ENCODE assay signal across 14 cellular contexts in genomic region chr12:91179315-91179714, GRCh38. TPM values are rescaled to one million over a fixed set of nuclear protein-coding genes. Genes with fewer than 3 reads are reported as not detected.
DNase-seq lines count a peak whose midpoint lies in the region; FAIRE-seq and TF ChIP-seq lines count a peak whose summit lies in the region.
"Had no signal": no experiment of that assay in that cellular context is flagged by ENCODE, and none has a peak within 500 bp of the region (broad histone marks: within the 10 kb centered on the region; RNA-seq: fewer than 3 reads in every experiment).

No MANE protein-coding gene starts in this region.

- H3K9ac ChIP-seq in endothelial cell of umbilical vein (replicated peaks; ENCODE audit: extremely low read depth, insufficient read depth, low read length) (no peak overlapping the region), kidney (ENCODE audit: low read length in 2 of 2) (no peak overlapping the region), smooth muscle cell (ENCODE audit: low read depth) (peak overlapping the region; percentile 70)

- no peaks in the 10 kb centered on the region for H3K79me2 ChIP-seq in endothelial cell of umbilical vein (ENCODE audit: control insufficient read depth, insufficient read depth, low read length)
- H3K79me2 ChIP-seq in smooth muscle cell (ENCODE audit: low read depth): peaks cover 80% of the 10 kb centered on the region

- WGBS in smooth muscle cell (ENCODE audit: low lambda C conversion rate): 51% methylated on average over 7 of the region's 7 CpGs

- H3K9me3 Mint-ChIP-seq in activated T-helper 1 cell treated with anti-CD3 and anti-CD28 coated beads, Interleukin-12 subunit alpha, Interleukin-12 subunit beta, Interleukin-2, Interleukin-4 antibody, amounts not matched to agents 30 ng/mL and 10 ng/mL and 1 ng/mL, durations not matched to agents 14 hours and 24 hours and 36 hours: no peaks in the 10 kb centered on the region
- H3K9me3 Mint-ChIP-seq: activated naive CD4-positive, alpha-beta T cell treated with anti-CD3 and anti-CD28 coated beads for 36 hours had no signal

- intact Hi-C loops in endothelial cell of umbilical vein (cut with micrococcal nuclease): loop anchor here (2.0 kb wide), 1 partner anchor 175 kb away; no protein-coding TSS in a partner anchor
- intact Hi-C loops in kidney (cut with DNase I): loop anchor here (10.0 kb wide), 1 partner anchor 145 kb away; no protein-coding TSS in a partner anchor
- intact Hi-C loops in activated T-helper 1 cell treated with anti-CD3 and anti-CD28 coated beads, Interleukin-12 subunit alpha, Interleukin-12 subunit beta, Interleukin-2, Interleukin-4 antibody, amounts not matched to agents 30 ng/mL and 10 ng/mL and 1 ng/mL, durations not matched to agents 14 hours and 24 hours and 36 hours (cut with micrococcal nuclease): no loop called here

- peaks cover 10% of the 10 kb centered on the region for H3K4me1 ChIP-seq in endothelial cell of umbilical vein (ENCODE audit: control insufficient read depth, extremely low read depth, insufficient read depth, low read length)
- no peaks in the 10 kb centered on the region for H3K4me1 ChIP-seq in kidney (ENCODE audit: control insufficient read depth in 1 of 2, insufficient read depth in 1 of 2, low read depth in 1 of 2, low read length in 2 of 2)
- H3K4me1 ChIP-seq in smooth muscle cell (ENCODE audit: low read depth): peaks cover 34% of the 10 kb centered on the region

- POLR2A ChIA-PET in endothelial cell of umbilical vein (lab: Charles Lee): no interaction called here

- CTCF ChIA-PET in endothelial cell of umbilical vein (lab: Charles Lee): interaction anchor here (1.5 to 8.9 kb wide), 4 partner anchors 11 to 147 kb away, joined by 3 to 107 read pairs (median 10); no protein-coding TSS in a partner anchor

- no peak overlapping the region for H3K4me3 ChIP-seq in endothelial cell of umbilical vein (replicated peaks in 1 of 3; ENCODE audit: insufficient read depth in 1 of 3, low read depth in 1 of 3, low read length in 3 of 3)
- peak overlapping the region; percentile 16 to 30 for H3K4me3 ChIP-seq in kidney (ENCODE audit: low read length in 2 of 2)
- peak overlapping the region; percentile 58 for H3K4me3 ChIP-seq in smooth muscle cell

- no peak overlapping the region for H3K4me3 Mint-ChIP-seq in activated T-helper 1 cell treated with anti-CD3 and anti-CD28 coated beads, Interleukin-12 subunit alpha, Interleukin-12 subunit beta, Interleukin-2, Interleukin-4 antibody, amounts not matched to agents 30 ng/mL and 10 ng/mL and 1 ng/mL, durations not matched to agents 14 hours and 24 hours and 36 hours
- H3K4me3 Mint-ChIP-seq: activated naive CD4-positive, alpha-beta T cell treated with anti-CD3 and anti-CD28 coated beads for 36 hours had no signal

- H3K27me3 ChIP-seq in endothelial cell of umbilical vein (ENCODE audit: control insufficient read depth in 2 of 2, insufficient read depth in 2 of 2, low read length in 2 of 2): no peaks in the 10 kb centered on the region
- H3K27me3 ChIP-seq in smooth muscle cell (ENCODE audit: low read depth): no peaks in the 10 kb centered on the region

- H4K20me1 ChIP-seq in endothelial cell of umbilical vein (replicated peaks; ENCODE audit: control insufficient read depth, extremely low read depth, insufficient read depth, low read length) (no peaks in the 10 kb centered on the region), smooth muscle cell (ENCODE audit: low read depth) (no peaks in the 10 kb centered on the region)

- H3K9me1 ChIP-seq in endothelial cell of umbilical vein (replicated peaks; ENCODE audit: control insufficient read depth, extremely low read depth, insufficient read depth, low read length): no peaks in the 10 kb centered on the region

- H2AFZ ChIP-seq in endothelial cell of umbilical vein (ENCODE audit: low read depth, low read length) (peak overlapping the region; percentile 89), smooth muscle cell (ENCODE audit: low read depth) (no peak overlapping the region)

- peaks cover 28% of the 10 kb centered on the region for H3F3A ChIP-seq in smooth muscle cell (ENCODE audit: low read depth)

- H3K27ac Mint-ChIP-seq in activated T-helper 1 cell treated with anti-CD3 and anti-CD28 coated beads, Interleukin-12 subunit alpha, Interleukin-12 subunit beta, Interleukin-2, Interleukin-4 antibody, amounts not matched to agents 30 ng/mL and 10 ng/mL and 1 ng/mL, durations not matched to agents 14 hours and 24 hours and 36 hours: no peak overlapping the region
- H3K27ac Mint-ChIP-seq: activated naive CD4-positive, alpha-beta T cell treated with anti-CD3 and anti-CD28 coated beads for 36 hours had no signal

- FAIRE-seq in endothelial cell of umbilical vein (lab: Jason Lieb, UNC): no peak
- FAIRE-seq in kidney (lab: Jason Lieb, UNC): no peak
- FAIRE-seq: G401.6 had no signal

- H3K4me2 ChIP-seq in endothelial cell of umbilical vein (ENCODE audit: insufficient read depth, low read length) (no peak overlapping the region), smooth muscle cell (peak overlapping the region; percentile 90)

- no peaks in the 10 kb centered on the region for H3K4me1 Mint-ChIP-seq in activated T-helper 1 cell treated with anti-CD3 and anti-CD28 coated beads, Interleukin-12 subunit alpha, Interleukin-12 subunit beta, Interleukin-2, Interleukin-4 antibody, amounts not matched to agents 30 ng/mL and 10 ng/mL and 1 ng/mL, durations not matched to agents 14 hours and 24 hours and 36 hours (ENCODE audit: low read depth)

- H3K9me3 ChIP-seq in endothelial cell of umbilical vein (replicated peaks; ENCODE audit: control insufficient read depth, insufficient read depth, low read length) (no peaks in the 10 kb centered on the region), kidney (ENCODE audit: control insufficient read depth in 1 of 2, low read length in 2 of 2) (no peaks in the 10 kb centered on the region), smooth muscle cell (replicated peaks; ENCODE audit: low read depth) (no peaks in the 10 kb centered on the region)

- no TSS peak for BruUV-seq in endothelial cell of umbilical vein (replicated peaks; lab: Mats Ljungman, UMichigan)

- H3K27ac ChIP-seq in endothelial cell of umbilical vein (ENCODE audit: insufficient read depth, low read depth, low read length) (no peak overlapping the region), kidney (ENCODE audit: low read depth in 2 of 2, low read length in 2 of 2) (peak overlapping the region in 1 of 2 donors; percentile 44), smooth muscle cell (ENCODE audit: low read depth) (peak overlapping the region; percentile 91)

- TF ChIP-seq CTCF in endothelial cell of umbilical vein (IDR thresholded peaks at IDR 0.05; ENCODE audit: extremely low read depth in 1 of 2, insufficient read depth in 1 of 2, low read depth in 1 of 2, low read length in 2 of 2) (no peak), kidney (IDR thresholded peaks at IDR 0.05; ENCODE audit: borderline replicate concordance, extremely low read depth, insufficient read depth) (no peak), smooth muscle cell (IDR thresholded peaks at IDR 0.05; ENCODE audit: borderline replicate concordance, insufficient read depth, poor library complexity, severe bottlenecking) (no peak)

- H3K36me3 Mint-ChIP-seq in activated T-helper 1 cell treated with anti-CD3 and anti-CD28 coated beads, Interleukin-12 subunit alpha, Interleukin-12 subunit beta, Interleukin-2, Interleukin-4 antibody, amounts not matched to agents 30 ng/mL and 10 ng/mL and 1 ng/mL, durations not matched to agents 14 hours and 24 hours and 36 hours (ENCODE audit: low read depth): no peaks in the 10 kb centered on the region

- no peaks in the 10 kb centered on the region for H3K27me3 Mint-ChIP-seq in activated T-helper 1 cell treated with anti-CD3 and anti-CD28 coated beads, Interleukin-12 subunit alpha, Interleukin-12 subunit beta, Interleukin-2, Interleukin-4 antibody, amounts not matched to agents 30 ng/mL and 10 ng/mL and 1 ng/mL, durations not matched to agents 14 hours and 24 hours and 36 hours (ENCODE audit: insufficient read depth)

- peak; percentile 75 for DNase-seq in HCEC 1CT
- DNase-seq in endothelial cell of umbilical vein (ENCODE audit: low read depth, low spot score): no peak
- DNase-seq in kidney: no peak
- DNase-seq in smooth muscle cell (lab: John Stamatoyannopoulos, UW; ENCODE audit: unreplicated experiment): no peak
- DNase-seq in activated CD4-positive, CD25-positive, alpha-beta regulatory T cell (lab: John Stamatoyannopoulos, UW): no peak
- no peak for DNase-seq in activated T-helper 1 cell treated with anti-CD3 and anti-CD28 coated beads, Interleukin-12 subunit alpha, Interleukin-12 subunit beta, Interleukin-2, Interleukin-4 antibody, amounts not matched to agents 30 ng/mL and 10 ng/mL and 1 ng/mL, durations not matched to agents 14 hours and 24 hours and 36 hours (ENCODE audit: low spot score)
- no peak for DNase-seq in NCI-H2029 treated with DMSO at 0.1 percent for 48 hours (lab: John Stamatoyannopoulos, UW)
- no peak for DNase-seq in GOT3 (lab: John Stamatoyannopoulos, UW)
- DNase-seq: activated CD4-positive, alpha-beta T cell treated with anti-CD3 and anti-CD28 coated beads, Interleukin-2, amount 50 U/mL, for 4 hours; activated naive CD4-positive, alpha-beta T cell treated with anti-CD3 and anti-CD28 coated beads for 36 hours; C1 segment of cervical spinal cord; cortex of kidney; NCI-H2081 had no signal

- no peak for TF ChIP-seq POLR2A in endothelial cell of umbilical vein (IDR thresholded peaks at IDR 0.05; ENCODE audit: low read depth, low read length)

- dilution Hi-C loops in endothelial cell of umbilical vein (cut with MboI; ENCODE audit: extremely low pct_ligation_motif_present, low sequenced_read_pairs): no loop called here

- H3K36me3 ChIP-seq in endothelial cell of umbilical vein (ENCODE audit: control insufficient read depth in 2 of 2, extremely low read depth in 1 of 2, insufficient read depth in 2 of 2, low read length in 2 of 2): no peaks in the 10 kb centered on the region
- no peaks in the 10 kb centered on the region for H3K36me3 ChIP-seq in kidney (ENCODE audit: control insufficient read depth in 1 of 2, insufficient read depth in 2 of 2, low read length in 2 of 2)
- H3K36me3 ChIP-seq in smooth muscle cell (ENCODE audit: low read depth): peaks cover 4% of the 10 kb centered on the region

RNA-seq across cellular contexts. Expression of gene DCN, which starts 3.3 kb away (rescaled TPM):
- total RNA-seq in endothelial cell of umbilical vein (0.42 TPM in 1 of 2 replicates, not detected in the other), kidney (317 TPM), smooth muscle cell (1,657 and 1,844 TPM in 2 replicates)
- polyA plus RNA-seq in endothelial cell of umbilical vein (0.38 and 0.43 TPM in 2 replicates), kidney (ENCODE audit: insufficient read depth, low read depth, low replicate concordance) (239 TPM), smooth muscle cell (1,043 and 1,354 TPM in 2 replicates)
- 0.14 and 0.34 TPM in 2 replicates for polyA plus RNA-seq in endothelial cell of umbilical vein (2011; cell fraction: cytosol; rRNA removed)
- 0.09 and 0.11 TPM in 2 replicates for polyA plus RNA-seq in endothelial cell of umbilical vein (2011; cell fraction: nucleus; rRNA removed)
- not detected in 2 replicates for polyA plus RNA-seq in endothelial cell of umbilical vein (2012)
- 1.2 TPM in 1 of 2 replicates, not detected in the other for polyA minus RNA-seq in endothelial cell of umbilical vein
- not detected for polyA minus RNA-seq in endothelial cell of umbilical vein (2011; cell fraction: cytosol; rRNA and poly(A)+ RNA removed)
- polyA minus RNA-seq in endothelial cell of umbilical vein (2011; cell fraction: nucleus; rRNA and poly(A)+ RNA removed): 0.53 TPM in 1 of 2 replicates, not detected in the other
- not detected in 2 replicates for total RNA-seq in activated T-helper 1 cell treated with anti-CD3 and anti-CD28 coated beads, Interleukin-12 subunit alpha, Interleukin-12 subunit beta, Interleukin-2, Interleukin-4 antibody, amounts not matched to agents 30 ng/mL and 10 ng/mL and 1 ng/mL, durations not matched to agents 14 hours and 24 hours and 36 hours
- total RNA-seq: activated naive CD4-positive, alpha-beta T cell treated with anti-CD3 and anti-CD28 coated beads for 36 hours had no signal

Comparison
In these comparisons a context has a peak if more than half of its experiments do, and no peak if none do; other contexts are left out.
1. H3K4me3 ChIP-seq: peak in kidney (2 of 2) and smooth muscle cell (single experiment); none in endothelial cell of umbilical vein (0 of 3).
2. RNA of gene DCN, which starts 3.3 kb away (total RNA-seq): 1,657 to 1,844 TPM in smooth muscle cell and 317 TPM in kidney (single experiment); 0.42 TPM in endothelial cell of umbilical vein and not detected in activated T-helper 1 cell treated with anti-CD3 and anti-CD28 coated beads, Interleukin-12 subunit alpha, Interleukin-12 subunit beta, Interleukin-2, Interleukin-4 antibody, amounts not matched to agents 30 ng/mL and 10 ng/mL and 1 ng/mL, durations not matched to agents 14 hours and 24 hours and 36 hours; every median in the first group is over 100 times any median in the second.